10 cellular contexts compared by ENCODE assay signal in the genomic region with DNA sequence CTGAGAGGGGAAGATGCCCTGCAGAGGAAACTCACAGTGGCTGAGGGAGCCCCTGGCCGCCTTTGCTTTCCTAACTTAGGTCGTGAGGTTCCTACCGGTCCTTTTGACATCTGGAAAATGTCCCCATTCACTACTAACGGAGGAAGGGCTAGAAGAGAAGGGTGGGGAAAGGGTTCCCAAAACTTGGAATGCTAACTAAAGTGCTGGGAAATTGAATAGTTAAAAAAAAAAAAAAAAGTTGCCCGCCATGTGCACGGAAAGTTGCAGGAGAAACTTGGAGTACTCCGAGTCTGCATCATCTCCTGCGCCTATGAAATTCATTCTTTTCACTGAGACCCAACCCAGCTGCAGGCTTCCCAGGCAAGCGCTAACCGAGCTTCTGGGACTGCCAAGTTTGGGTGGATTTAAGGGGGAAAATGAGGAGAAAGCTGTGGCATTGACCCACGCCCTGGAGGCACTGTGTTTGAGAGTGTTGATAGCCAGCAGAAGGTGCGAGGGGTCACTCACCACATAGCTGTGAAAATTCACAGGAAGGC. TPM values are rescaled to one million over a fixed set of nuclear protein-coding genes. Genes with fewer than 3 reads are reported as not detected.
DNase-seq lines count a peak whose midpoint lies in the region; ATAC-seq, FAIRE-seq and TF ChIP-seq lines count a peak whose summit lies in the region.
"Had no signal": no experiment of that assay in that cellular context is flagged by ENCODE, and none has a peak within 500 bp of the region (broad histone marks: within the 10 kb centered on the region; RNA-seq: fewer than 3 reads in every experiment).

No MANE protein-coding gene starts in this region.

- H3K4me1 ChIP-seq in stomach smooth muscle (ENCODE audit: control insufficient read depth, insufficient read depth, low read length) (peaks cover 43% of the 10 kb centered on the region), PC-3 (ENCODE audit: insufficient read depth, low read length) (no peaks in the 10 kb centered on the region)

- FAIRE-seq in H54 (lab: Jason Lieb, UNC), result no peak
- FAIRE-seq: GM12878 had no signal

- no peaks in the 10 kb centered on the region for H3K79me2 ChIP-seq in PC-3 (ENCODE audit: low read length)

- no peaks in the 10 kb centered on the region for H4K20me1 ChIP-seq in PC-3 (ENCODE audit: low read length)

- peak overlapping the region; percentile 96 for H3K27ac ChIP-seq in stomach smooth muscle (ENCODE audit: low read length)
- H3K27ac ChIP-seq in PC-3 (ENCODE audit: low read length), result no peak overlapping the region

- H3K9ac ChIP-seq in stomach smooth muscle (ENCODE audit: low read length in 2 of 2), result peak overlapping the region; percentile 80 to 91
- no peak overlapping the region for H3K9ac ChIP-seq in PC-3 (ENCODE audit: low read length)

- peaks cover 74% of the 10 kb centered on the region for H3K4me1 Mint-ChIP-seq in HFFc6 (ENCODE audit: low read depth)
- peaks cover 41% of the 10 kb centered on the region for H3K4me1 Mint-ChIP-seq in chondrocyte (ENCODE audit: low read depth)

- CTCF ChIA-PET in PC-3 (lab: Charles Lee), result no interaction called here

- DNase-seq in HFFc6 (no peak), chondrocyte (ENCODE audit: low spot score) (no peak), lower leg skin (ENCODE audit: low spot score in 2 of 2) (no peak), HuH-7.5 (ENCODE audit: low spot score) (no peak), H54 (ENCODE audit: insufficient read length, low spot score) (no peak), PC-3 (no peak)
- DNase-seq: MV-4-11 had no signal

- no peaks in the 10 kb centered on the region for H3F3A ChIP-seq in PC-3 (ENCODE audit: low read length, unreplicated experiment)

- intact Hi-C loops in lower leg skin (cut with DNase I; ENCODE audit: low total_unique reads), result loop anchor here (5.0 kb wide), 1 partner anchor 270 kb away; no protein-coding TSS in a partner anchor
- intact Hi-C loops in PC-3 (cut with micrococcal nuclease), result no loop called here

- H3K9me2 ChIP-seq in PC-3 (replicated peaks; ENCODE audit: low read length), result no peaks in the 10 kb centered on the region

- no peak overlapping the region for H2AFZ ChIP-seq in PC-3 (ENCODE audit: low read length)

- peaks cover 11% of the 10 kb centered on the region for H3K36me3 Mint-ChIP-seq in HFFc6 (ENCODE audit: low read depth)
- peaks cover 1% of the 10 kb centered on the region for H3K36me3 Mint-ChIP-seq in chondrocyte (ENCODE audit: low read depth)

- TF ChIP-seq CTCF in HFFc6 (IDR thresholded peaks at IDR 0.05), result no peak
- no peak for TF ChIP-seq CTCF in chondrocyte (IDR thresholded peaks at IDR 0.05)
- TF ChIP-seq CTCF in lower leg skin (IDR thresholded peaks at IDR 0.05), result no peak
- TF ChIP-seq CTCF in PC-3 (conservative IDR thresholded peaks at IDR 0.05; ENCODE audit: low read depth, low read length), result no peak

- BruUV-seq in PC-3 (replicated peaks; lab: Mats Ljungman, UMichigan), result no TSS peak

- H3K4me3 Mint-ChIP-seq in HFFc6, result peak overlapping the region; percentile 100
- H3K4me3 Mint-ChIP-seq in chondrocyte (ENCODE audit: unreplicated experiment), result peak overlapping the region; percentile 92

- H3K4me3 ChIP-seq in lower leg skin (ENCODE audit: low read depth, poor library complexity, severe bottlenecking) (peak overlapping the region; percentile 68), stomach smooth muscle (ENCODE audit: low read length in 2 of 2) (peak overlapping the region; percentile 90 to 93), PC-3 (ENCODE audit: low read length) (no peak overlapping the region)
- H3K4me3 ChIP-seq: GM12878 had no signal

- H3K27me3 Mint-ChIP-seq in HFFc6 (ENCODE audit: insufficient read depth) (peaks cover 8% of the 10 kb centered on the region), chondrocyte (ENCODE audit: low read depth) (no peaks in the 10 kb centered on the region)

- H3K4me2 ChIP-seq in PC-3 (ENCODE audit: low read length), result no peak overlapping the region

- POLR2A ChIA-PET in PC-3 (lab: Charles Lee; ENCODE audit: unreplicated experiment), result no interaction called here

- H3K9me3 ChIP-seq in stomach smooth muscle (ENCODE audit: control insufficient read depth in 2 of 2, low read length in 2 of 2), result no peaks in the 10 kb centered on the region
- no peaks in the 10 kb centered on the region for H3K9me3 ChIP-seq in PC-3 (ENCODE audit: low read length)

- WGBS in lower leg skin, 2 donors, result 4 to 9% methylated on average over 12 of the region's 12 CpGs

- no peak for ATAC-seq in PC-3
- ATAC-seq in GM19023 (IDR thresholded peaks at IDR 0.05; ENCODE audit: unreplicated experiment), result no peak
- ATAC-seq: GM12878 had no signal

- H3K36me3 ChIP-seq in stomach smooth muscle (ENCODE audit: control insufficient read depth in 2 of 2, insufficient read depth in 2 of 2, low read length in 2 of 2) (peaks cover 0 to 3% of the 10 kb centered on the region in 2 donors), PC-3 (ENCODE audit: low read depth, low read length) (no peaks in the 10 kb centered on the region)

- H3K9me3 Mint-ChIP-seq in HFFc6 (no peaks in the 10 kb centered on the region), chondrocyte (ENCODE audit: low read depth) (no peaks in the 10 kb centered on the region)

- peak overlapping the region; percentile 91 for H3K27ac Mint-ChIP-seq in HFFc6
- H3K27ac Mint-ChIP-seq in chondrocyte (ENCODE audit: unreplicated experiment), result peak overlapping the region; percentile 93

- TF ChIP-seq POLR2A in lower leg skin (IDR thresholded peaks at IDR 0.05) (no peak), H54 (IDR thresholded peaks at IDR 0.05; ENCODE audit: low read depth, low read length) (no peak)

- H3K27me3 ChIP-seq in stomach smooth muscle (ENCODE audit: control insufficient read depth in 1 of 2, insufficient read depth in 2 of 2, low read length in 2 of 2) (no peaks in the 10 kb centered on the region), PC-3 (ENCODE audit: low read length) (peaks cover 5% of the 10 kb centered on the region; the same call in 1 of the 2 replicates)

RNA-seq across cellular contexts. Expression of gene TIMP3, which starts 0.9 kb away (rescaled TPM):
- 100 to 1,000 TPM; 303 to 525 (median 354) TPM for total RNA-seq in HFFc6 (2021; fragmentation: NEBNext Ultra II Directional; extraction: Animal tissue kit (Norgen Biotek cat#: 25700))
- 51.1 to 126 TPM (median 126 TPM) in 3 replicates for total RNA-seq in chondrocyte
- total RNA-seq in lower leg skin, result 100 to 1,000 TPM in 3 of 4 donors, 10 to 100 TPM in 1; 68.1 to 381 (median 202) TPM
- 0.12 TPM in 1 of 2 replicates, not detected in the other for total RNA-seq in PC-3 (2014; rRNA removed)

Comparison
In these comparisons a context has a peak if more than half of its experiments do, and no peak if none do; other contexts are left out.
1. RNA of gene TIMP3, which starts 0.9 kb away (total RNA-seq): 303 to 525 TPM in HFFc6, 68.1 to 381 TPM in lower leg skin and 51.1 to 126 TPM in chondrocyte; 0.12 TPM in PC-3; every median in the first group is over 10 times any median in the second.